8 cellular contexts compared by ENCODE assay signal in the genomic region with DNA sequence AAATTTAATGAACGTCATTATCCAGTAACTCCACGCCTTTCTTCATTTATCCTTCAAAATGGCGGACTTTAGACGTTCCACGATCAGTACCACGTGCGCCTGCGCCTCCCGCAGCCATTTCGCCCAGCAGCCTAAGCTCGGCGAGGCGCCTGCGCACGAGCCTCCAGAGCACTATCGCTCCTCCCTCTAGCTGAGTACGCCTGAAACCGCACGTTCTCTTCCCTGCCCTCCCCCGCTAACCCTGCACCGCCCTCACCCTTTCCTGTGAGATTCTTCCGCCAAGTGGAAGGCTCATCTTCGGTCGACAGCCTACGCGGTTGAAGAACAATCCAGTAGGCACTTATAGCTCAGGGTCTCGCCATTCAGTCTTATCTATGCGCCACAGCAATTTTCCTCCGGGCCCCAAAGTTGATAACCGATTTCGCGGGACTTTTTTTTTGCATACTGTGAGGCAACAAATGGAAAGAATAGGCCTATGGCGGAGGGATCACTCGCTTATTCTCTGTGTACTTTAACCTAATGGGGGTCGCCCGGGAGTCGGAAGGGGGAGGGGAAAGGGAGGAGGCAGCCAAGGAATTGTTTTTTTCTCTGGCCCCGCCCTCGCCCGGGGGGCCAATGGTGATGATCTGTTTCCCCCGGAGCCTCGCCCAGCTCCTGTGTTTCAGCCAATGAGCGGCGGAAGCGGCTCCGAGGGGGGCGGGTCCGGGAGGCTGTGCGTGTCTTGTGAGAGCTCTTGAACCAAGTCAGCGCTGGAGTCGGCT. TPM values are rescaled to one million over a fixed set of nuclear protein-coding genes. Genes with fewer than 3 reads are reported as not detected.
A peak's percentile ranks its signal among the peaks of the same experiment; 100 is the strongest.
DNase-seq lines count a peak whose midpoint lies in the region; ATAC-seq, FAIRE-seq and TF ChIP-seq lines count a peak whose summit lies in the region.

A gene with protein sequence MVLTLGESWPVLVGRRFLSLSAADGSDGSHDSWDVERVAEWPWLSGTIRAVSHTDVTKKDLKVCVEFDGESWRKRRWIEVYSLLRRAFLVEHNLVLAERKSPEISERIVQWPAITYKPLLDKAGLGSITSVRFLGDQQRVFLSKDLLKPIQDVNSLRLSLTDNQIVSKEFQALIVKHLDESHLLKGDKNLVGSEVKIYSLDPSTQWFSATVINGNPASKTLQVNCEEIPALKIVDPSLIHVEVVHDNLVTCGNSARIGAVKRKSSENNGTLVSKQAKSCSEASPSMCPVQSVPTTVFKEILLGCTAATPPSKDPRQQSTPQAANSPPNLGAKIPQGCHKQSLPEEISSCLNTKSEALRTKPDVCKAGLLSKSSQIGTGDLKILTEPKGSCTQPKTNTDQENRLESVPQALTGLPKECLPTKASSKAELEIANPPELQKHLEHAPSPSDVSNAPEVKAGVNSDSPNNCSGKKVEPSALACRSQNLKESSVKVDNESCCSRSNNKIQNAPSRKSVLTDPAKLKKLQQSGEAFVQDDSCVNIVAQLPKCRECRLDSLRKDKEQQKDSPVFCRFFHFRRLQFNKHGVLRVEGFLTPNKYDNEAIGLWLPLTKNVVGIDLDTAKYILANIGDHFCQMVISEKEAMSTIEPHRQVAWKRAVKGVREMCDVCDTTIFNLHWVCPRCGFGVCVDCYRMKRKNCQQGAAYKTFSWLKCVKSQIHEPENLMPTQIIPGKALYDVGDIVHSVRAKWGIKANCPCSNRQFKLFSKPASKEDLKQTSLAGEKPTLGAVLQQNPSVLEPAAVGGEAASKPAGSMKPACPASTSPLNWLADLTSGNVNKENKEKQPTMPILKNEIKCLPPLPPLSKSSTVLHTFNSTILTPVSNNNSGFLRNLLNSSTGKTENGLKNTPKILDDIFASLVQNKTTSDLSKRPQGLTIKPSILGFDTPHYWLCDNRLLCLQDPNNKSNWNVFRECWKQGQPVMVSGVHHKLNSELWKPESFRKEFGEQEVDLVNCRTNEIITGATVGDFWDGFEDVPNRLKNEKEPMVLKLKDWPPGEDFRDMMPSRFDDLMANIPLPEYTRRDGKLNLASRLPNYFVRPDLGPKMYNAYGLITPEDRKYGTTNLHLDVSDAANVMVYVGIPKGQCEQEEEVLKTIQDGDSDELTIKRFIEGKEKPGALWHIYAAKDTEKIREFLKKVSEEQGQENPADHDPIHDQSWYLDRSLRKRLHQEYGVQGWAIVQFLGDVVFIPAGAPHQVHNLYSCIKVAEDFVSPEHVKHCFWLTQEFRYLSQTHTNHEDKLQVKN (N-terminal part only) (plus strand): TSS at position 741 of the 761 bp plus-strand sequence. CDS start 677 bp downstream, outside the sequence.

- POLR2A ChIA-PET in RWPE1 (lab: Yijun Ruan, JAX; ENCODE audit: low non-redundant PET): no interaction called here

- DNase-seq in DND-41 (peak; percentile 100), H54 (ENCODE audit: insufficient read length, low spot score) (peak; percentile 77), LoVo (ENCODE audit: low spot score) (peak; percentile 98), RWPE1 (ENCODE audit: low spot score) (peak; percentile 95), esophagus squamous epithelium (lab: John Stamatoyannopoulos, UW) (peak; percentile 99)
- peak; percentile 99 for DNase-seq in activated T-helper 1 cell treated with anti-CD3 and anti-CD28 coated beads, Interleukin-2, amount 50 U/mL, for 16 hours (ENCODE audit: low read depth in 1 of 2, low spot score in 1 of 2)
- DNase-seq in stimulated activated CD8-positive, alpha-beta memory T cell treated with anti-CD3 and anti-CD28 coated beads, Interleukin-7, amount 100 ng/mL, for 24 hours (ENCODE audit: low read depth): peak; percentile 96

- intact Hi-C loops in esophagus squamous epithelium (cut with DNase I): no loop called here

- CTCF ChIA-PET in RWPE1 (lab: Yijun Ruan, JAX): interaction anchor here (0.6 to 0.8 kb wide), 2 partner anchors 43 to 305 kb away, joined by 3 read pairs; no protein-coding TSS in a partner anchor

- peak within 1 kb of the TSS; percentile 50 to 90 for H3K4me3 ChIP-seq in DND-41 (ENCODE audit: low read depth in 1 of 2, low read length in 2 of 2)
- H3K4me3 ChIP-seq in esophagus squamous epithelium: peak within 1 kb of the TSS; percentile 64 to 83 (median 76)
- peak within 1 kb of the TSS; percentile 92 to 99 for H3K4me3 ChIP-seq in muscle layer of duodenum (ENCODE audit: low read depth in 1 of 2, low read length in 2 of 2)

- TF ChIP-seq POLR2A in H54 (IDR thresholded peaks at IDR 0.05; ENCODE audit: low read depth, low read length): no peak
- TF ChIP-seq POLR2A in esophagus squamous epithelium (IDR thresholded peaks at IDR 0.05): no peak

- H3K36me3 ChIP-seq in DND-41 (ENCODE audit: insufficient read depth, low read length) (peaks cover 43% of the 10 kb centered on the region), esophagus squamous epithelium (peaks cover 0 to 19% (median 0%) of the 10 kb centered on the region in 3 donors), muscle layer of duodenum (ENCODE audit: control insufficient read depth in 1 of 2, insufficient read depth in 2 of 2, low read length in 2 of 2) (peaks cover 0 to 8% of the 10 kb centered on the region in 2 donors)

- H3K9me3 ChIP-seq in DND-41 (ENCODE audit: insufficient read depth, low read length, severe bottlenecking) (peaks cover 29% of the 10 kb centered on the region), esophagus squamous epithelium (peaks cover 0 to 32% (median 18%) of the 10 kb centered on the region in 3 donors), muscle layer of duodenum (ENCODE audit: control insufficient read depth in 1 of 2, low read length in 2 of 2) (peaks cover 7 to 9% of the 10 kb centered on the region in 2 donors)

- peak within 1 kb of the TSS; percentile 86 for H2AFZ ChIP-seq in DND-41 (ENCODE audit: low read depth, low read length)

- 0 to 1% methylated on average over 22 to 42 of the region's 51 CpGs for WGBS in esophagus squamous epithelium, 2 donors

- no peaks in the 10 kb centered on the region for H3K27me3 ChIP-seq in DND-41 (ENCODE audit: insufficient read depth, low read length, poor library complexity)
- H3K27me3 ChIP-seq in esophagus squamous epithelium: no peaks in the 10 kb centered on the region
- H3K27me3 ChIP-seq in muscle layer of duodenum (ENCODE audit: low read depth, low read length): no peaks in the 10 kb centered on the region

- peak within 1 kb of the TSS; percentile 98 for H3K27ac ChIP-seq in DND-41 (ENCODE audit: low read length)
- H3K27ac ChIP-seq in RWPE1: peak within 1 kb of the TSS; percentile 98
- peak within 1 kb of the TSS; percentile 98 to 99 (median 98) for H3K27ac ChIP-seq in esophagus squamous epithelium
- H3K27ac ChIP-seq in muscle layer of duodenum (ENCODE audit: low read length): peak within 1 kb of the TSS; percentile 99

- H3K4me1 ChIP-seq in DND-41 (ENCODE audit: insufficient read depth, low read length) (peaks cover 41% of the 10 kb centered on the region), esophagus squamous epithelium (peaks cover 12 to 33% (median 22%) of the 10 kb centered on the region in 3 donors), muscle layer of duodenum (ENCODE audit: control insufficient read depth in 1 of 2, insufficient read depth in 2 of 2, low read length in 2 of 2) (peaks cover 10 to 33% of the 10 kb centered on the region in 2 donors)

- TF ChIP-seq CTCF in DND-41 (IDR thresholded peaks at IDR 0.05; ENCODE audit: borderline replicate concordance, extremely low read depth, low read length, poor library complexity, severe bottlenecking): no peak
- TF ChIP-seq CTCF in RWPE1 (conservative IDR thresholded peaks at IDR 0.05; ENCODE audit: low read depth): no peak
- peak in 3 of 6 experiments; percentile 5 to 40 (median 14) for TF ChIP-seq CTCF in esophagus squamous epithelium (IDR thresholded peaks at IDR 0.05)

- peak; percentile 85 for ATAC-seq in DND-41 (ENCODE audit: insufficient read depth, low read depth)

- FAIRE-seq in H54 (lab: Jason Lieb, UNC): peak; percentile 91

- H4K20me1 ChIP-seq in DND-41 (ENCODE audit: insufficient read depth, low read length): peaks cover 39% of the 10 kb centered on the region

- peaks cover 41% of the 10 kb centered on the region for H3K79me2 ChIP-seq in DND-41 (ENCODE audit: insufficient read depth, low read length)

- peak within 1 kb of the TSS; percentile 80 for H3K4me2 ChIP-seq in DND-41 (ENCODE audit: insufficient read depth, low read length)

- H3K9ac ChIP-seq in DND-41 (ENCODE audit: low read depth, low read length): peak within 1 kb of the TSS; percentile 75

RNA-seq across cellular contexts. Expression of the gene that starts here (rescaled TPM):
- total RNA-seq in esophagus squamous epithelium: 10 to 100 TPM; 22.0 to 60.7 (median 23.9) TPM

Comparison
In these comparisons a context has a peak if more than half of its experiments do, and no peak if none do; other contexts are left out.
1. Peak in every context shown above with its lines: DNase-seq, ATAC-seq, H3K4me3 ChIP-seq and H3K27ac ChIP-seq.